In the genomic region with DNA sequence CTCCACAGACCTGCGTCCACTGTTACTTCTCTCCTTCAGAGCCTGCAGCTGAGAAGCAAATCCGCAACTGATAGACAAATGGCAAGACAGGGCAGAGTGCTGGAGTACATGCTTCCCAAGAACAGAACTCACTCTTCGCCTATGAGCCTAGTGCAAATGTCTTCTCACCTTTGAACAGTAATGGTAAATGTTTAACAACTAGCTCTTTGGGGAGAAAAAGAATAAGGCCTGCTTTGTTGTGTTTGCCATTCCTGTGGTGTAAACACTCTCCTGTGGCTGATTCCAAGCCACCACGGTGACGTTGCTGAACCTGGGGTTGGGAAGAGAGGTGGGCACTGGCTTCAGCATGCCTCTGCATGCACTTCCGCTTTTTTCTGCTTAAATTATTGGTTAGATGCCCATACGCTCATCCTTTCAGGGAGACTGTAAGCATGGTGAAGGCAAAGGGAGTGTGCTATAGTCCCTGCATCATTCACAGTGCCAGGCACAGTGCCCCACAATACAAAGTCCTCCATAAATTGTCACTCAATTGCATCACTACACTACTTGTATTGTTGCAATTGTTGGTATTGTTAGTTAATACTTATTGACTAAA, we compare ENCODE assay signal across 1 cellular context.
TF ChIP-seq lines count a peak whose summit lies in the region.

No MANE protein-coding gene starts in this region.

TF ChIP-seq in HepG2, 621 proteins besides CTCF, POLR2A, EP300 and RAD21 (continued from another document and continues in another):
- TF ChIP-seq, protein P1, sequence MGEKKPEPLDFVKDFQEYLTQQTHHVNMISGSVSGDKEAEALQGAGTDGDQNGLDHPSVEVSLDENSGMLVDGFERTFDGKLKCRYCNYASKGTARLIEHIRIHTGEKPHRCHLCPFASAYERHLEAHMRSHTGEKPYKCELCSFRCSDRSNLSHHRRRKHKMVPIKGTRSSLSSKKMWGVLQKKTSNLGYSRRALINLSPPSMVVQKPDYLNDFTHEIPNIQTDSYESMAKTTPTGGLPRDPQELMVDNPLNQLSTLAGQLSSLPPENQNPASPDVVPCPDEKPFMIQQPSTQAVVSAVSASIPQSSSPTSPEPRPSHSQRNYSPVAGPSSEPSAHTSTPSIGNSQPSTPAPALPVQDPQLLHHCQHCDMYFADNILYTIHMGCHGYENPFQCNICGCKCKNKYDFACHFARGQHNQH (CRISPR knock-in tag; IDR thresholded peaks at IDR 0.05), result 0 out of 2 replicates have a peak, but pooled peaks have one; percentile 42
- no peak; the same call in 1 of the 2 replicates for TF ChIP-seq NR2F2 (IDR thresholded peaks at IDR 0.05; ENCODE audit: borderline replicate concordance, low read depth)
- no peak for TF ChIP-seq WIZ (CRISPR knock-in tag; IDR thresholded peaks at IDR 0.05)
- no peak for TF ChIP-seq ZNF33A (CRISPR knock-in tag; IDR thresholded peaks at IDR 0.05; ENCODE audit: borderline replicate concordance)
- TF ChIP-seq, protein P2, sequence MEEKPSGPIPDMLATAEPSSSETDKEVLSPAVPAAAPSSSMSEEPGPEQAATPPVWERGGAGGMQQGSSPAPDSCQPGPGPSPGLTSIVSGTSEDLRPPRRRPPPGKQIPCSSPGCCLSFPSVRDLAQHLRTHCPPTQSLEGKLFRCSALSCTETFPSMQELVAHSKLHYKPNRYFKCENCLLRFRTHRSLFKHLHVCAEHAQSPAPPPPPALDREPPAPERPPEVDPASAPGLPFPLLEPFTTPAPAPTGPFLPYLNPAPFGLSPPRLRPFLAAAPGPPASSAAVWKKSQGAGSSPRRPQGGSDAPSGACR (CRISPR knock-in tag; IDR thresholded peaks at IDR 0.05), result peak; percentile 46; the same call in 1 of the 2 replicates
- TF ChIP-seq NPAS2 (CRISPR knock-in tag; IDR thresholded peaks at IDR 0.05; ENCODE audit: borderline replicate concordance), result no peak
- TF ChIP-seq ZNF577 (CRISPR knock-in tag; IDR thresholded peaks at IDR 0.05; ENCODE audit: borderline replicate concordance, low read depth), result no peak
- no peak for TF ChIP-seq KLF12 (CRISPR knock-in tag; IDR thresholded peaks at IDR 0.05; ENCODE audit: borderline replicate concordance)
- no peak for TF ChIP-seq KAT2B (IDR thresholded peaks at IDR 0.05; ENCODE audit: borderline replicate concordance, low read depth, low read length)
- no peak for TF ChIP-seq ZNF451 (CRISPR knock-in tag; IDR thresholded peaks at IDR 0.05)
- peak; percentile 83 for TF ChIP-seq POGZ (CRISPR knock-in tag; IDR thresholded peaks at IDR 0.05)
- TF ChIP-seq MTA1 (CRISPR knock-in tag; IDR thresholded peaks at IDR 0.05; ENCODE audit: borderline replicate concordance), result no peak
- no peak for TF ChIP-seq ZFP90 (CRISPR knock-in tag; IDR thresholded peaks at IDR 0.05; ENCODE audit: borderline replicate concordance)
- TF ChIP-seq ZFAT (CRISPR knock-in tag; conservative IDR thresholded peaks at IDR 0.05), result no peak
- TF ChIP-seq ZNF543 (CRISPR knock-in tag; IDR thresholded peaks at IDR 0.05), result peak; percentile 72; the same call in 1 of the 2 replicates
- TF ChIP-seq ZNF816 (CRISPR knock-in tag; IDR thresholded peaks at IDR 0.05; ENCODE audit: borderline replicate concordance), result no peak
- peak; percentile 58 for TF ChIP-seq SOX5 (CRISPR knock-in tag; IDR thresholded peaks at IDR 0.05; ENCODE audit: borderline replicate concordance)
- TF ChIP-seq RFX5 (IDR thresholded peaks at IDR 0.05; ENCODE audit: low read depth, low read length), result no peak
- peak; percentile 72 for TF ChIP-seq SAP130 (CRISPR knock-in tag; IDR thresholded peaks at IDR 0.05; ENCODE audit: low read depth)
- TF ChIP-seq, protein P3, sequence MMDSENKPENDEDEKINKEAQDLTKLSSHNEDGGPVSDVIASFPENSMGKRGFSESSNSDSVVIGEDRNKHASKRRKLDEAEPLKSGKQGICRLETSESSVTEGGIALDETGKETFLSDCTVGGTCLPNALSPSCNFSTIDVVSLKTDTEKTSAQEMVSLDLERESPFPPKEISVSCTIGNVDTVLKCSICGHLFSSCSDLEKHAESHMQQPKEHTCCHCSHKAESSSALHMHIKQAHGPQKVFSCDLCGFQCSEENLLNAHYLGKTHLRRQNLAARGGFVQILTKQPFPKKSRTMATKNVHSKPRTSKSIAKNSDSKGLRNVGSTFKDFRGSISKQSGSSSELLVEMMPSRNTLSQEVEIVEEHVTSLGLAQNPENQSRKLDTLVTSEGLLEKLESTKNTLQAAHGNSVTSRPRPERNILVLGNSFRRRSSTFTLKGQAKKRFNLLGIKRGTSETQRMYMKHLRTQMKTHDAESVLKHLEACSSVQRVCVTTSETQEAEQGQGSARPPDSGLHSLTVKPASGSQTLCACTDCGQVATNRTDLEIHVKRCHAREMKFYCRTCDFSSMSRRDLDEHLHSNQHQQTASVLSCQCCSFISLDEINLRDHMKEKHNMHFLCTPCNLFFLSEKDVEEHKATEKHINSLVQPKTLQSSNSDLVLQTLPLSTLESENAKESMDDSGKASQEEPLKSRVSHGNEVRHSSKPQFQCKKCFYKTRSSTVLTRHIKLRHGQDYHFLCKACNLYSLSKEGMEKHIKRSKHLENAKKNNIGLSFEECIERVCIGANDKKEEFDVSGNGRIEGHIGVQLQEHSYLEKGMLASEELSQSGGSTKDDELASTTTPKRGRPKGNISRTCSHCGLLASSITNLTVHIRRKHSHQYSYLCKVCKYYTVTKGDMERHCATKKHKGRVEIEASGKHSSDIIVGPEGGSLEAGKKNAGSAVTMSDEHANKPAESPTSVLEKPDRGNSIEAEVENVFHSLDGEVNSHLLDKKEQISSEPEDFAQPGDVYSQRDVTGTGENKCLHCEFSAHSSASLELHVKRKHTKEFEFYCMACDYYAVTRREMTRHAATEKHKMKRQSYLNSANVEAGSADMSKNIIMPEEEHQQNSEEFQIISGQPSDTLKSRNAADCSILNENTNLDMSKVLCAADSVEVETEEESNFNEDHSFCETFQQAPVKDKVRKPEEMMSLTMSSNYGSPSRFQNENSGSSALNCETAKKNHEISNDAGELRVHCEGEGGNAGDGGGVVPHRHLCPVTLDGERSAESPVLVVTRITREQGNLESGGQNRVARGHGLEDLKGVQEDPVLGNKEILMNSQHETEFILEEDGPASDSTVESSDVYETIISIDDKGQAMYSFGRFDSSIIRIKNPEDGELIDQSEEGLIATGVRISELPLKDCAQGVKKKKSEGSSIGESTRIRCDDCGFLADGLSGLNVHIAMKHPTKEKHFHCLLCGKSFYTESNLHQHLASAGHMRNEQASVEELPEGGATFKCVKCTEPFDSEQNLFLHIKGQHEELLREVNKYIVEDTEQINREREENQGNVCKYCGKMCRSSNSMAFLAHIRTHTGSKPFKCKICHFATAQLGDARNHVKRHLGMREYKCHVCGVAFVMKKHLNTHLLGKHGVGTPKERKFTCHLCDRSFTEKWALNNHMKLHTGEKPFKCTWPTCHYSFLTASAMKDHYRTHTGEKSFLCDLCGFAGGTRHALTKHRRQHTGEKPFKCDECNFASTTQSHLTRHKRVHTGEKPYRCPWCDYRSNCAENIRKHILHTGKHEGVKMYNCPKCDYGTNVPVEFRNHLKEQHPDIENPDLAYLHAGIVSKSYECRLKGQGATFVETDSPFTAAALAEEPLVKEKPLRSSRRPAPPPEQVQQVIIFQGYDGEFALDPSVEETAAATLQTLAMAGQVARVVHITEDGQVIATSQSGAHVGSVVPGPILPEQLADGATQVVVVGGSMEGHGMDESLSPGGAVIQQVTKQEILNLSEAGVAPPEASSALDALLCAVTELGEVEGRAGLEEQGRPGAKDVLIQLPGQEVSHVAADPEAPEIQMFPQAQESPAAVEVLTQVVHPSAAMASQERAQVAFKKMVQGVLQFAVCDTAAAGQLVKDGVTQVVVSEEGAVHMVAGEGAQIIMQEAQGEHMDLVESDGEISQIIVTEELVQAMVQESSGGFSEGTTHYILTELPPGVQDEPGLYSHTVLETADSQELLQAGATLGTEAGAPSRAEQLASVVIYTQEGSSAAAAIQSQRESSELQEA (CRISPR knock-in tag; IDR thresholded peaks at IDR 0.05; ENCODE audit: not compliant biosample characterization), result no peak
- TF ChIP-seq, protein P4, sequence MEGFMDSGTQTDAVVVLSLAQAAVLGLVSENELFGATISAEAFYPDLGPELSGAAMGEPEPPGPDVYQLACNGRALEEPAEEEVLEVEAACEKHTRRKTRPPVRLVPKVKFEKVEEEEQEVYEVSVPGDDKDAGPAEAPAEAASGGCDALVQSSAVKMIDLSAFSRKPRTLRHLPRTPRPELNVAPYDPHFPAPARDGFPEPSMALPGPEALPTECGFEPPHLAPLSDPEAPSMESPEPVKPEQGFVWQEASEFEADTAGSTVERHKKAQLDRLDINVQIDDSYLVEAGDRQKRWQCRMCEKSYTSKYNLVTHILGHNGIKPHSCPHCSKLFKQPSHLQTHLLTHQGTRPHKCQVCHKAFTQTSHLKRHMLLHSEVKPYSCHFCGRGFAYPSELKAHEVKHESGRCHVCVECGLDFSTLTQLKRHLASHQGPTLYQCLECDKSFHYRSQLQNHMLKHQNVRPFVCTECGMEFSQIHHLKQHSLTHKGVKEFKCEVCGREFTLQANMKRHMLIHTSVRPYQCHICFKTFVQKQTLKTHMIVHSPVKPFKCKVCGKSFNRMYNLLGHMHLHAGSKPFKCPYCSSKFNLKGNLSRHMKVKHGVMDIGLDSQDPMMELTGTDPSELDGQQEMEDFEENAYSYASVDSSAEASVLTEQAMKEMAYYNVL (CRISPR knock-in tag; IDR thresholded peaks at IDR 0.05; ENCODE audit: borderline replicate concordance), result peak; percentile 67; the same call in 1 of the 2 replicates
- TF ChIP-seq RBM39 (IDR thresholded peaks at IDR 0.05; ENCODE audit: low read depth, low read length, poor library complexity, severe bottlenecking), result no peak
- no peak for TF ChIP-seq ZNF761 (CRISPR knock-in tag; conservative IDR thresholded peaks at IDR 0.05)
- no peak for TF ChIP-seq CENPX (CRISPR knock-in tag; IDR thresholded peaks at IDR 0.05)
- TF ChIP-seq MIER2 (CRISPR knock-in tag; IDR thresholded peaks at IDR 0.05), result 0 out of 2 replicates have a peak, but pooled peaks have one; percentile 36
- TF ChIP-seq ZBTB21 (CRISPR knock-in tag; IDR thresholded peaks at IDR 0.05), result peak; percentile 57; the same call in 1 of the 2 replicates
- TF ChIP-seq ZNF550 (CRISPR knock-in tag; IDR thresholded peaks at IDR 0.05; ENCODE audit: borderline replicate concordance), result no peak
- TF ChIP-seq HMGXB4 (CRISPR knock-in tag; IDR thresholded peaks at IDR 0.05; ENCODE audit: borderline replicate concordance in 1 of 2, low read depth in 1 of 2), result no peak
- no peak for TF ChIP-seq TEF (CRISPR knock-in tag; IDR thresholded peaks at IDR 0.05)
- TF ChIP-seq ZNF800 (CRISPR knock-in tag; IDR thresholded peaks at IDR 0.05), result 0 out of 2 replicates have a peak, but pooled peaks have one; percentile 51
- TF ChIP-seq ZSCAN30 (CRISPR knock-in tag; IDR thresholded peaks at IDR 0.05), result no peak
- TF ChIP-seq ZNF589 (CRISPR knock-in tag; conservative IDR thresholded peaks at IDR 0.05), result no peak
- TF ChIP-seq ARHGAP35 (CRISPR knock-in tag; IDR thresholded peaks at IDR 0.05; ENCODE audit: borderline replicate concordance), result no peak
- TF ChIP-seq, protein P5, sequence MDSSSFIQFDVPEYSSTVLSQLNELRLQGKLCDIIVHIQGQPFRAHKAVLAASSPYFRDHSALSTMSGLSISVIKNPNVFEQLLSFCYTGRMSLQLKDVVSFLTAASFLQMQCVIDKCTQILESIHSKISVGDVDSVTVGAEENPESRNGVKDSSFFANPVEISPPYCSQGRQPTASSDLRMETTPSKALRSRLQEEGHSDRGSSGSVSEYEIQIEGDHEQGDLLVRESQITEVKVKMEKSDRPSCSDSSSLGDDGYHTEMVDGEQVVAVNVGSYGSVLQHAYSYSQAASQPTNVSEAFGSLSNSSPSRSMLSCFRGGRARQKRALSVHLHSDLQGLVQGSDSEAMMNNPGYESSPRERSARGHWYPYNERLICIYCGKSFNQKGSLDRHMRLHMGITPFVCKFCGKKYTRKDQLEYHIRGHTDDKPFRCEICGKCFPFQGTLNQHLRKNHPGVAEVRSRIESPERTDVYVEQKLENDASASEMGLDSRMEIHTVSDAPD (CRISPR knock-in tag; IDR thresholded peaks at IDR 0.05), result 0 out of 2 replicates have a peak, but pooled peaks have one; percentile 66
- no peak for TF ChIP-seq RARG (CRISPR knock-in tag; IDR thresholded peaks at IDR 0.05; ENCODE audit: low read depth)
- peak; percentile 66; the same call in 1 of the 2 replicates for TF ChIP-seq ZBTB7B (CRISPR knock-in tag; IDR thresholded peaks at IDR 0.05)
- no peak for TF ChIP-seq KAT7 (CRISPR knock-in tag; IDR thresholded peaks at IDR 0.05; ENCODE audit: borderline replicate concordance)
- no peak for TF ChIP-seq PHF5A (CRISPR knock-in tag; IDR thresholded peaks at IDR 0.05; ENCODE audit: low read depth, unreplicated experiment)
